13 cellular contexts compared by ENCODE assay signal in genomic region chr15:101482526-101483371, GRCh38. TPM values are rescaled to one million over a fixed set of nuclear protein-coding genes. Genes with fewer than 3 reads are reported as not detected.
A peak's percentile ranks its signal among the peaks of the same experiment; 100 is the strongest.
DNase-seq lines count a peak whose midpoint lies in the region; ATAC-seq and TF ChIP-seq lines count a peak whose summit lies in the region.
"Had no signal": no experiment of that assay in that cellular context is flagged by ENCODE, and none has a peak within 500 bp of the region (broad histone marks: within the 10 kb centered on the region; RNA-seq: fewer than 3 reads in every experiment).

No MANE protein-coding gene starts in this region.

- no peaks in the 10 kb centered on the region for H3K9me3 ChIP-seq in osteoblast (ENCODE audit: low read depth, low read length)
- H3K9me3 ChIP-seq: neutrophil had no signal

- H3K4me1 ChIP-seq in osteoblast (ENCODE audit: insufficient read depth, low read length): no peaks in the 10 kb centered on the region

- H4K20me1 ChIP-seq in osteoblast (ENCODE audit: insufficient read depth, low read length): no peaks in the 10 kb centered on the region

- ATAC-seq in left colon (peak; percentile 71), GM21423 (IDR thresholded peaks at IDR 0.05; ENCODE audit: unreplicated experiment) (no peak)
- ATAC-seq: activated CD4-positive, alpha-beta T cell treated with anti-CD3 and anti-CD28 coated beads for 36 hours had no signal

- no peaks in the 10 kb centered on the region for H3K79me2 ChIP-seq in osteoblast (ENCODE audit: insufficient read depth, low read length)

- H3K4me3 ChIP-seq in dorsolateral prefrontal cortex (peak overlapping the region in 1 of 59 donors; percentile 18), osteoblast (ENCODE audit: insufficient read depth, low read length) (no peak overlapping the region)

- no peak for TF ChIP-seq CTCF in dorsolateral prefrontal cortex (IDR thresholded peaks at IDR 0.05 in 54 of 56, conservative IDR thresholded peaks at IDR 0.05 in 2 of 56; ENCODE audit: low read depth in 1 of 56, partially characterized antibody in 56 of 56)
- TF ChIP-seq CTCF in osteoblast (IDR thresholded peaks at IDR 0.05; ENCODE audit: extremely low read depth, low read depth, low read length): no peak

- no peak overlapping the region for H3K4me2 ChIP-seq in osteoblast (ENCODE audit: insufficient read depth, low read length)

- intact Hi-C loops in dorsolateral prefrontal cortex (cut with DNase I): loop anchor here in 1 of 2 donors (5.0 to 10.0 kb wide), 2 partner anchors 40 to 162 kb away; no protein-coding TSS in a partner anchor
- intact Hi-C loops in left colon (cut with DNase I, micrococcal nuclease): no loop called here

- peaks cover 0 to 5% (median 0%) of the 10 kb centered on the region in 45 donors for H3K27me3 ChIP-seq in dorsolateral prefrontal cortex
- peaks cover 17% of the 10 kb centered on the region for H3K27me3 ChIP-seq in osteoblast (ENCODE audit: insufficient read depth, low read length)

- DNase-seq in HT-29 (ENCODE audit: low spot score) (peak; percentile 83), dorsolateral prefrontal cortex (no peak), left colon (no peak), substantia nigra (lab: John Stamatoyannopoulos, UW) (no peak), NCI-H1436 treated with DMSO at 0.1 percent for 48 hours (lab: John Stamatoyannopoulos, UW) (no peak), osteoblast (ENCODE audit: insufficient read length, low spot score, missing footprints) (no peak)
- DNase-seq: activated CD4-positive, alpha-beta T cell treated with anti-CD3 and anti-CD28 coated beads for 36 hours; activated T-cell treated with anti-CD3 and anti-CD28 coated beads, Interleukin-2, amount 50 U/mL, for 1 hour; DND-41; NCI-H187; NCI-H748 treated with DMSO at 0.1 percent for 48 hours had no signal

- no peak overlapping the region for H2AFZ ChIP-seq in osteoblast (ENCODE audit: low read length)

- H3K36me3 ChIP-seq in osteoblast (ENCODE audit: insufficient read depth, low read length): no peaks in the 10 kb centered on the region
- H3K36me3 ChIP-seq: neutrophil had no signal

- peak overlapping the region in 56 of 59 donors; percentile 4 to 99 (median 90) for H3K27ac ChIP-seq in dorsolateral prefrontal cortex
- H3K27ac ChIP-seq in substantia nigra (ENCODE audit: low read depth, low read length, poor library complexity, severe bottlenecking): peak overlapping the region; percentile 93
- H3K27ac ChIP-seq in osteoblast (ENCODE audit: low read depth, low read length): no peak overlapping the region
- H3K27ac ChIP-seq: neutrophil had no signal

RNA-seq across cellular contexts. Expression of gene PCSK6, which starts 6.8 kb away (rescaled TPM):
- 79.8 and 81.0 TPM in 2 replicates for total RNA-seq in HT-29 (2014; rRNA removed; shearing (Covaris generic))
- total RNA-seq in dorsolateral prefrontal cortex (100 to 1,000 TPM in 22 of 120 experiments, 10 to 100 TPM in 98; 15.2 to 217 (median 52.8) TPM), left colon (10 to 100 TPM; 36.4 to 66.2 TPM), osteoblast (0.29 and 0.72 TPM in 2 replicates)
